ENCODE assay signal across 1 cellular context in genomic region chr2:171893196-171893823, GRCh38.
TF ChIP-seq lines count a peak whose summit lies in the region.

No MANE protein-coding gene starts in this region.

TF ChIP-seq in HCT116, 20 proteins besides CTCF, POLR2A, EP300 and RAD21 (continued from another document):
- no peak for TF ChIP-seq YY1 (IDR thresholded peaks at IDR 0.05; ENCODE audit: extremely low read depth, insufficient replicate concordance, low read depth, low read length)
- TF ChIP-seq, protein P1, sequence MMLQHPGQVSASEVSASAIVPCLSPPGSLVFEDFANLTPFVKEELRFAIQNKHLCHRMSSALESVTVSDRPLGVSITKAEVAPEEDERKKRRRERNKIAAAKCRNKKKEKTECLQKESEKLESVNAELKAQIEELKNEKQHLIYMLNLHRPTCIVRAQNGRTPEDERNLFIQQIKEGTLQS (IDR thresholded peaks at IDR 0.05), result no peak
- TF ChIP-seq ZFX (IDR thresholded peaks at IDR 0.05), result no peak
- TF ChIP-seq SIN3A (IDR thresholded peaks at IDR 0.05; ENCODE audit: low read depth), result no peak
- no peak for TF ChIP-seq POLR2AphosphoS5 (IDR thresholded peaks at IDR 0.05; ENCODE audit: low read depth, low read length)
- TF ChIP-seq TCF7L2 (IDR thresholded peaks at IDR 0.05; ENCODE audit: borderline replicate concordance, extremely low read depth, insufficient read depth, insufficient read length), result no peak
- no peak for TF ChIP-seq FOSL1 (IDR thresholded peaks at IDR 0.05; ENCODE audit: low read depth)
- no peak for TF ChIP-seq SP1 (IDR thresholded peaks at IDR 0.05; ENCODE audit: low read depth)
- TF ChIP-seq EZH2phosphoT487 (IDR thresholded peaks at IDR 0.05; ENCODE audit: borderline replicate concordance), result no peak
- no peak for TF ChIP-seq ELF1 (IDR thresholded peaks at IDR 0.05; ENCODE audit: borderline replicate concordance, low read depth)
- no peak for TF ChIP-seq CEBPB (IDR thresholded peaks at IDR 0.05; ENCODE audit: low read depth)
- no peak for TF ChIP-seq CBX3 (IDR thresholded peaks at IDR 0.05; ENCODE audit: low read depth)
- TF ChIP-seq EZH2 (IDR thresholded peaks at IDR 0.05), result no peak
